Comparison of ENCODE assay signal across 12 cellular contexts in the genomic region with DNA sequence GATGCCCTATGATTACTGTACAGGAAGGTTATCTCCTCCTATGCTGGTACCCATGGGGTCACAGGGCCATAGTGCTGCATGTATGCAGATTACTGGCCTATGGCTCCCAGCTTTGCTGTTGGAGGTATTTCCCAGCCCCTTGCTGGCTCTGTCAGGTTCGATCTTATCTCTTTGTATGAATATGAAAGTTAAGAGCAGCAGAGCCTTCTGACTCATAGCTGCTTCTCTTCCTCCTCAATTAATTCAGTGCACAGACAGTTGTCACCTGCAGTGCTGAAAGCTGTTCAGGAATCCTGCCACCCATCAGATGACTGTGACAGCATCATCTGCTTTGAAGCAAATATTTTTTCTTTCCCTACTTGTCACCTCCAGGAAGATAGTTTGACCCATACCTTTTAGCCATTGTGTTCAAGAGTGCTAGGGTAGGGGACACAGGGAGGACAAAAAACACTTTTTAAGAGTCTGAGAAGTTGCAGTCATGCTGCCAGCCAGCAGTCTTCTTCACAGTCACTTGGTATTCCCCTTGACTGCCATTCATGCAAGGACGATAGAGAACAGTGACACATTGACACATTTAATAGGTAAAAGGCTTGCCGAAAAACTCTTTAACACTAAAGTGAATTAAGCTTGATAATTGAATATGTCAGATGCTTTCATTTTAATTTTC.
DNase-seq lines count a peak whose midpoint lies in the region; ATAC-seq, FAIRE-seq and TF ChIP-seq lines count a peak whose summit lies in the region.
"Had no signal": no experiment of that assay in that cellular context is flagged by ENCODE, and none has a peak within 500 bp of the region (broad histone marks: within the 10 kb centered on the region; RNA-seq: fewer than 3 reads in every experiment).

No MANE protein-coding gene starts in this region.

- H3K36me3 ChIP-seq in gastrocnemius medialis, result peaks cover 0 to 50% of the 10 kb centered on the region in 2 donors
- peaks cover 7 to 27% of the 10 kb centered on the region in 2 donors for H3K36me3 ChIP-seq in kidney (ENCODE audit: control insufficient read depth in 1 of 2, insufficient read depth in 2 of 2, low read length in 2 of 2)

- TF ChIP-seq CTCF in gastrocnemius medialis (IDR thresholded peaks at IDR 0.05 in 4 of 5, conservative IDR thresholded peaks at IDR 0.05 in 1 of 5) (no peak), kidney (IDR thresholded peaks at IDR 0.05; ENCODE audit: borderline replicate concordance, extremely low read depth, insufficient read depth) (no peak)

- intact Hi-C loops in gastrocnemius medialis (cut with DNase I; ENCODE audit: low total_unique reads), result no loop called here
- intact Hi-C loops in kidney (cut with DNase I), result no loop called here

- peak overlapping the region; percentile 83 to 92 (median 90) for H3K27ac ChIP-seq in gastrocnemius medialis
- H3K27ac ChIP-seq in kidney (ENCODE audit: low read depth in 2 of 2, low read length in 2 of 2), result no peak overlapping the region
- H3K27ac ChIP-seq: 22Rv1, neutrophil had no signal

- H3K4me1 ChIP-seq in gastrocnemius medialis (peaks cover 35 to 69% of the 10 kb centered on the region in 2 donors), kidney (ENCODE audit: control insufficient read depth in 1 of 2, insufficient read depth in 1 of 2, low read depth in 1 of 2, low read length in 2 of 2) (peaks cover 0 to 4% of the 10 kb centered on the region in 2 donors)

- TF ChIP-seq POLR2A in gastrocnemius medialis (IDR thresholded peaks at IDR 0.05), result no peak

- H3K9me3 ChIP-seq in gastrocnemius medialis (no peaks in the 10 kb centered on the region), kidney (ENCODE audit: control insufficient read depth in 1 of 2, low read length in 2 of 2) (no peaks in the 10 kb centered on the region)
- H3K9me3 ChIP-seq: neutrophil had no signal

- ATAC-seq in GM21737 (IDR thresholded peaks at IDR 0.05; ENCODE audit: unreplicated experiment) (peak; percentile 58), gastrocnemius medialis (peak; percentile 37 to 66)
- ATAC-seq: effector memory CD8-positive, alpha-beta T cell had no signal

- H3K4me3 ChIP-seq in gastrocnemius medialis (no peak overlapping the region), kidney (ENCODE audit: low read length in 2 of 2) (no peak overlapping the region)

- no peak overlapping the region for H3K9ac ChIP-seq in kidney (ENCODE audit: low read length in 2 of 2)

- no peak for FAIRE-seq in kidney (lab: Jason Lieb, UNC)

- in situ Hi-C loops in gastrocnemius medialis (cut with MboI; ENCODE audit: low sequenced_read_pairs in 4 of 4), result loop anchor here in 1 of 4 donors (10.0 kb wide), 1 partner anchor 69 kb away; a partner anchor contains a TSS

- no peaks in the 10 kb centered on the region for H3K27me3 ChIP-seq in gastrocnemius medialis
- H3K27me3 ChIP-seq: neutrophil had no signal

- DNase-seq in NK-92 treated with Interleukin-12 subunit alpha and Interleukin-12 subunit beta, amount 100 ng/mL, for 24 hours (lab: John Stamatoyannopoulos, UW), result peak; percentile 2
- DNase-seq in NK-92 (lab: John Stamatoyannopoulos, UW; ENCODE audit: unreplicated experiment), result no peak
- DNase-seq in activated naive CD4-positive, alpha-beta T cell treated with anti-CD3 and anti-CD28 coated beads, Interleukin-2, amount 50 U/mL, for 16 hours, result peak; percentile 14
- peak; percentile 58 to 62 for DNase-seq in gastrocnemius medialis
- no peak for DNase-seq in retina
- no peak for DNase-seq in kidney
- no peak for DNase-seq in KG1 (lab: John Stamatoyannopoulos, UW)
- DNase-seq: effector memory CD8-positive, alpha-beta T cell; NCI-H446 had no signal

Comparison
In these comparisons a context has a peak if more than half of its experiments do, and no peak if none do; other contexts are left out.
1. DNase-seq: peak in NK-92 treated with Interleukin-12 subunit alpha and Interleukin-12 subunit beta, amount 100 ng/mL, for 24 hours (single experiment), activated naive CD4-positive, alpha-beta T cell treated with anti-CD3 and anti-CD28 coated beads, Interleukin-2, amount 50 U/mL, for 16 hours (single experiment) and gastrocnemius medialis (2 of 2); none in NK-92 (single experiment), retina (single experiment), kidney (single experiment) and KG1 (single experiment).
2. H3K27ac ChIP-seq: peak in gastrocnemius medialis (4 of 4); none in kidney (0 of 2).